8 cellular contexts compared by ENCODE assay signal in genomic region chr6:107115695-107116327, GRCh38. TPM values are rescaled to one million over a fixed set of nuclear protein-coding genes. Genes with fewer than 3 reads are reported as not detected.
A peak's percentile ranks its signal among the peaks of the same experiment; 100 is the strongest.
DNase-seq lines count a peak whose midpoint lies in the region; ATAC-seq and TF ChIP-seq lines count a peak whose summit lies in the region.

No MANE protein-coding gene starts in this region.

- intact Hi-C loops in esophagus squamous epithelium (cut with DNase I) (no loop called here), tibial artery (cut with DNase I; ENCODE audit: low total_unique reads) (loop anchor here (2.0 kb wide), 1 partner anchor 87 kb away; the partner anchor contains the start of gene MTRES1)
- intact Hi-C loops in naive thymus-derived CD4-positive, alpha-beta T cell (cut with micrococcal nuclease), result loop anchor here (1.0 to 10.0 kb wide), 12 partner anchors 55 to 1149 kb away; partner anchors contain the start of genes PDSS2 (in 2 of the 2), ATG5 (in 1 of the 2), QRSL1 (in 1 of the 2) and RTN4IP1 (in 1 of the 2)

- TF ChIP-seq POLR2A in esophagus squamous epithelium (IDR thresholded peaks at IDR 0.05), result no peak

- H3K4me1 Mint-ChIP-seq in activated CD8-positive, alpha-beta T cell treated with anti-CD3 and anti-CD28 coated beads, Interleukin-2, amount 10 ng/mL, durations not matched to agents 7 days and 5 days (ENCODE audit: low read depth), result peaks cover 20% of the 10 kb centered on the region
- H3K4me1 Mint-ChIP-seq in naive thymus-derived CD4-positive, alpha-beta T cell, result peaks cover 8 to 21% (median 18%) of the 10 kb centered on the region in 7 donors

- peaks cover 13% of the 10 kb centered on the region for H3K27me3 Mint-ChIP-seq in activated CD8-positive, alpha-beta T cell treated with anti-CD3 and anti-CD28 coated beads, Interleukin-2, amount 10 ng/mL, durations not matched to agents 7 days and 5 days (ENCODE audit: low read depth)
- H3K27me3 Mint-ChIP-seq in naive thymus-derived CD4-positive, alpha-beta T cell, result peaks cover 0 to 22% (median 7%) of the 10 kb centered on the region in 5 donors

- H3K9me3 ChIP-seq in esophagus squamous epithelium, result no peaks in the 10 kb centered on the region
- no peaks in the 10 kb centered on the region for H3K9me3 ChIP-seq in naive thymus-derived CD4-positive, alpha-beta T cell (ENCODE audit: control insufficient read depth in 2 of 3, low read length in 3 of 3)
- H3K9me3 ChIP-seq in tibial artery, result no peaks in the 10 kb centered on the region

- H3K4me3 Mint-ChIP-seq in activated CD8-positive, alpha-beta T cell treated with anti-CD3 and anti-CD28 coated beads, Interleukin-2, amount 10 ng/mL, durations not matched to agents 7 days and 5 days, result peak overlapping the region; percentile 74
- peak overlapping the region; percentile 78 to 90 (median 86) for H3K4me3 Mint-ChIP-seq in naive thymus-derived CD4-positive, alpha-beta T cell

- TF ChIP-seq CTCF in esophagus squamous epithelium (IDR thresholded peaks at IDR 0.05), result no peak
- no peak for TF ChIP-seq CTCF in tibial artery (IDR thresholded peaks at IDR 0.05)

- 0% methylated on average over 4 to 8 of the region's 45 CpGs for WGBS in esophagus squamous epithelium, 2 donors

- POLR2A ChIA-PET in activated CD8-positive, alpha-beta T cell treated with anti-CD3 and anti-CD28 coated beads, Interleukin-2, amount 10 ng/mL, durations not matched to agents 7 days and 5 days (lab: Charles Lee), result interaction anchor here (0.6 to 0.7 kb wide), 2 partner anchors 10 to 542 kb away, joined by 3 to 5 read pairs; no protein-coding TSS in a partner anchor
- POLR2A ChIA-PET in naive thymus-derived CD4-positive, alpha-beta T cell (lab: Charles Lee), result interaction anchor here (0.5 to 0.6 kb wide), 2 partner anchors 10 to 837 kb away, joined by 3 to 4 read pairs; no protein-coding TSS in a partner anchor

- H3K36me3 ChIP-seq in esophagus squamous epithelium (no peaks in the 10 kb centered on the region), tibial artery (no peaks in the 10 kb centered on the region)
- no peaks in the 10 kb centered on the region for H3K36me3 ChIP-seq in naive thymus-derived CD4-positive, alpha-beta T cell (ENCODE audit: control insufficient read depth in 2 of 3, insufficient read depth in 3 of 3, low read length in 3 of 3)

- peak overlapping the region; percentile 21 to 84 (median 57) for H3K27ac ChIP-seq in esophagus squamous epithelium
- H3K27ac ChIP-seq in naive thymus-derived CD4-positive, alpha-beta T cell (ENCODE audit: low read depth, low read length), result no peak overlapping the region
- H3K27ac ChIP-seq in tibial artery, result peak overlapping the region; percentile 45 to 52

- no peaks in the 10 kb centered on the region for H3K9me3 Mint-ChIP-seq in activated CD8-positive, alpha-beta T cell treated with anti-CD3 and anti-CD28 coated beads, Interleukin-2, amount 10 ng/mL, durations not matched to agents 7 days and 5 days (ENCODE audit: insufficient read depth)
- peaks cover 0 to 2% (median 0%) of the 10 kb centered on the region in 11 donors for H3K9me3 Mint-ChIP-seq in naive thymus-derived CD4-positive, alpha-beta T cell

- H3K4me3 ChIP-seq in esophagus squamous epithelium (peak overlapping the region; percentile 54 to 85 (median 70)), tibial artery (peak overlapping the region; percentile 65 to 81)
- H3K4me3 ChIP-seq in naive thymus-derived CD4-positive, alpha-beta T cell (ENCODE audit: low read length), result peak overlapping the region; percentile 63

- H3K36me3 Mint-ChIP-seq in activated CD8-positive, alpha-beta T cell treated with anti-CD3 and anti-CD28 coated beads, Interleukin-2, amount 10 ng/mL, durations not matched to agents 7 days and 5 days (ENCODE audit: low read depth), result no peaks in the 10 kb centered on the region
- H3K36me3 Mint-ChIP-seq in naive thymus-derived CD4-positive, alpha-beta T cell, result no peaks in the 10 kb centered on the region

- DNase-seq in DMS53 treated with DMSO at 0.1 percent for 48 hours (lab: John Stamatoyannopoulos, UW; ENCODE audit: unreplicated experiment), result peak; percentile 20
- DNase-seq in HCEC 1CT, result peak; percentile 48
- peak; percentile 80 for DNase-seq in NCI-H2196 (lab: John Stamatoyannopoulos, UW; ENCODE audit: unreplicated experiment)
- DNase-seq in activated CD8-positive, alpha-beta T cell treated with anti-CD3 and anti-CD28 coated beads, Interleukin-2, amount 10 ng/mL, durations not matched to agents 7 days and 5 days, result peak; percentile 39
- DNase-seq in esophagus squamous epithelium (lab: John Stamatoyannopoulos, UW), result no peak
- peak in 7 of 9 donors; percentile 12 to 51 (median 24) for DNase-seq in naive thymus-derived CD4-positive, alpha-beta T cell
- no peak for DNase-seq in tibial artery

- H3K27me3 ChIP-seq in esophagus squamous epithelium, result peaks cover 0 to 38% (median 0%) of the 10 kb centered on the region in 4 donors
- no peaks in the 10 kb centered on the region for H3K27me3 ChIP-seq in naive thymus-derived CD4-positive, alpha-beta T cell (ENCODE audit: control insufficient read depth in 2 of 2, insufficient read depth in 2 of 2, low read length in 2 of 2)
- H3K27me3 ChIP-seq in tibial artery, result no peaks in the 10 kb centered on the region

- ATAC-seq in activated CD8-positive, alpha-beta T cell treated with anti-CD3 and anti-CD28 coated beads, Interleukin-2, amount 10 ng/mL, durations not matched to agents 7 days and 5 days, result peak; percentile 16
- no peak for ATAC-seq in naive thymus-derived CD4-positive, alpha-beta T cell
- ATAC-seq in HG02973 (IDR thresholded peaks at IDR 0.05; ENCODE audit: unreplicated experiment), result no peak

- CTCF ChIA-PET in activated CD8-positive, alpha-beta T cell treated with anti-CD3 and anti-CD28 coated beads, Interleukin-2, amount 10 ng/mL, durations not matched to agents 7 days and 5 days (lab: Charles Lee), result interaction anchor here (0.8 to 1.4 kb wide), 6 partner anchors 8 to 200 kb away, joined by 3 to 7 read pairs (median 4); partner anchors contain the start of gene MTRES1
- CTCF ChIA-PET in naive thymus-derived CD4-positive, alpha-beta T cell (lab: Charles Lee), result interaction anchor here (0.6 to 1.0 kb wide), 3 partner anchors 10 to 677 kb away, joined by 3 read pairs; no protein-coding TSS in a partner anchor

- H3K4me1 ChIP-seq in esophagus squamous epithelium (peaks cover 6 to 24% (median 14%) of the 10 kb centered on the region in 3 donors), tibial artery (peaks cover 0 to 18% (median 13%) of the 10 kb centered on the region in 4 donors)
- peaks cover 14% of the 10 kb centered on the region in 2 donors for H3K4me1 ChIP-seq in naive thymus-derived CD4-positive, alpha-beta T cell (ENCODE audit: control insufficient read depth in 2 of 2, insufficient read depth in 2 of 2, low read length in 2 of 2)

- H3K27ac Mint-ChIP-seq in activated CD8-positive, alpha-beta T cell treated with anti-CD3 and anti-CD28 coated beads, Interleukin-2, amount 10 ng/mL, durations not matched to agents 7 days and 5 days, result peak overlapping the region; percentile 25
- peak overlapping the region in 3 of 9 donors; percentile 24 to 73 (median 38) for H3K27ac Mint-ChIP-seq in naive thymus-derived CD4-positive, alpha-beta T cell

RNA-seq across cellular contexts. Expression of gene BEND3, which starts 0.5 kb away (rescaled TPM):
- 1 to 10 TPM; 3.6 to 3.8 TPM for total RNA-seq in activated CD8-positive, alpha-beta T cell treated with anti-CD3 and anti-CD28 coated beads, Interleukin-2, amount 10 ng/mL, durations not matched to agents 7 days and 5 days
- 1 to 10 TPM; 2.0 to 3.6 (median 2.8) TPM for total RNA-seq in esophagus squamous epithelium
- 1 to 10 TPM; 1.1 to 4.1 (median 1.4) TPM for total RNA-seq in naive thymus-derived CD4-positive, alpha-beta T cell
- under 1 TPM; 0.34 to 0.62 TPM for polyA plus RNA-seq in naive thymus-derived CD4-positive, alpha-beta T cell

Comparison
In these comparisons a context has a peak if more than half of its experiments do, and no peak if none do; other contexts are left out.
1. DNase-seq: peak in DMS53 treated with DMSO at 0.1 percent for 48 hours (single experiment), HCEC 1CT (single experiment), NCI-H2196 (single experiment), activated CD8-positive, alpha-beta T cell treated with anti-CD3 and anti-CD28 coated beads, Interleukin-2, amount 10 ng/mL, durations not matched to agents 7 days and 5 days (single experiment) and naive thymus-derived CD4-positive, alpha-beta T cell (7 of 9); none in esophagus squamous epithelium (single experiment) and tibial artery (0 of 2).
2. Peak in every context shown above with its lines, with median percentiles within 50 percentile points of each other: H3K4me3 ChIP-seq.